In genomic region chr10:120432209-120432608, GRCh38 we compare ENCODE assay signal across 18 cellular contexts. TPM values are rescaled to one million over a fixed set of nuclear protein-coding genes. Genes with fewer than 3 reads are reported as not detected.
"Had no signal": no experiment of that assay in that cellular context is flagged by ENCODE, and none has a peak within 500 bp of the region (broad histone marks: within the 10 kb centered on the region; RNA-seq: fewer than 3 reads in every experiment).

No MANE protein-coding gene starts in this region.

- H3K27ac Mint-ChIP-seq: activated CD8-positive, alpha-beta T cell treated with anti-CD3 and anti-CD28 coated beads for 36 hours; activated naive CD8-positive, alpha-beta T cell; effector memory CD8-positive, alpha-beta T cell; nephron; WTC11 had no signal

- H3K4me1 ChIP-seq: lower lobe of right lung had no signal

- H3K36me3 Mint-ChIP-seq: activated naive CD8-positive, alpha-beta T cell; WTC11 had no signal

- H3K36me3 ChIP-seq: lower lobe of right lung had no signal

- H3K4me3 ChIP-seq: lower lobe of right lung had no signal

- DNase-seq: activated CD4-positive, alpha-beta T cell treated with anti-CD3 and anti-CD28 coated beads for 4 hours; activated CD8-positive, alpha-beta T cell treated with anti-CD3 and anti-CD28 coated beads for 36 hours; activated effector memory CD4-positive, alpha-beta T cell treated with Interleukin-2 at 50 U/mL for 16 hours; activated T-cell treated with anti-CD3 and anti-CD28 coated beads, Interleukin-2, amount 50 U/mL, for 4 hours; amygdala; dermis blood vessel endothelial cell; effector memory CD8-positive, alpha-beta T cell; left colon; lower lobe of right lung; nucleus accumbens; posterior cingulate gyrus; stimulated activated CD4-positive, alpha-beta T cell treated with anti-CD3 and anti-CD28 coated beads, Interleukin-2, amount 100 ng/mL, for 48 hours; stimulated activated naive CD8-positive, alpha-beta T cell treated with anti-CD3 and anti-CD28 coated beads, Interleukin-15, Interleukin-2, amounts not matched to agents 100 U/mL and 50 U/mL, for 24 hours; trophoblast cell had no signal

- H3K9me3 Mint-ChIP-seq: activated CD8-positive, alpha-beta T cell treated with anti-CD3 and anti-CD28 coated beads for 36 hours; activated T-cell treated with anti-CD3 and anti-CD28 coated beads, Interleukin-2, amount 50 U/mL, for 4 hours; nephron had no signal

- H3K9me3 ChIP-seq: lower lobe of right lung had no signal

- H3K4me3 Mint-ChIP-seq: activated CD8-positive, alpha-beta T cell treated with anti-CD3 and anti-CD28 coated beads for 36 hours; activated naive CD8-positive, alpha-beta T cell; activated T-cell treated with anti-CD3 and anti-CD28 coated beads, Interleukin-2, amount 50 U/mL, for 4 hours; effector memory CD8-positive, alpha-beta T cell; nephron; WTC11 had no signal

- H3K27ac ChIP-seq: lower lobe of right lung had no signal

RNA-seq across cellular contexts. Expression of gene PLPP4, which starts 24.8 kb away (rescaled TPM):
- total RNA-seq: activated CD8-positive, alpha-beta T cell treated with anti-CD3 and anti-CD28 coated beads for 36 hours; activated T-cell treated with anti-CD3 and anti-CD28 coated beads, Interleukin-2, amount 50 U/mL, for 4 hours; lower lobe of right lung had no signal
- polyA plus RNA-seq: esophagus had no signal
